ENCODE assay signal across 9 cellular contexts in the genomic region with DNA sequence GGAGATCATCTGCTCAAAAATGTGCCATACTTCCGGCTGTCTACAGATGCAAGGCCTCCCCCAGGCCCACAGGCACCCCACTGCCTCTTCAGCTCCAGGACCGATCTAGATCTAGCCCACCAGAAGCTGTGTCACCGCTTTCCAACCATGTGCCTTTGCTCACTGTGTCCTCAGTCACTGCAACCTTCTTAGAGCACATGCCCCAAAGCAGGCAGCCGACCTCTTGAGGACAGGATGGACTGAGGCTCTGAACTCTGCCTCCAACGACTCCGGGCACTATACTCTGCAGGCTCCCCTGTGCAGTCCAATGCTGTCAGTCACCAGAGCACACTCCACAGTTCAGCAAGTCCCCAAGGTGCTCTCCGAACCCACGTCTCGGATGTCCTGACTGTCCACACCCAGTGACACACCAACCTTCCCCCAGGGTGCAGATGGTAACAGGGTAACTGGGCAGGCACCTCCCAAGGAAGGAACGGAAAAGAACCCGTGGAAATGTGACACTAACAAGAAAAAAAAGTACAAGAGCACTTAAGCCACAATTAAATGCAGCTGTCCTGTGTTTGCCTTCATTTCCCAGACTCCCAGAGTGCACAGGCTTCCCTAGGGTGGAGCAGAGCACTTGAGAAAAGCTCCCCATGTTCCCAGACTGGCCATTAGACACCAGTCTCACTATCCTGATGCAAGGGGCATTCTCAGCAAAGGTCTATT. TPM values are rescaled to one million over a fixed set of nuclear protein-coding genes. Genes with fewer than 3 reads are reported as not detected.
DNase-seq lines count a peak whose midpoint lies in the region; ATAC-seq and TF ChIP-seq lines count a peak whose summit lies in the region.
"Had no signal": no experiment of that assay in that cellular context is flagged by ENCODE, and none has a peak within 500 bp of the region (broad histone marks: within the 10 kb centered on the region; RNA-seq: fewer than 3 reads in every experiment).

No MANE protein-coding gene starts in this region.

- DNase-seq in DMS 273 (lab: John Stamatoyannopoulos, UW; ENCODE audit: unreplicated experiment) (peak; percentile 13), DMS 273 treated with DMSO at 0.1 percent for 48 hours (lab: John Stamatoyannopoulos, UW) (no peak), NCI-H510A treated with DMSO at 0.1 percent for 48 hours (lab: John Stamatoyannopoulos, UW) (peak; percentile 77), MCF 10A (ENCODE audit: unreplicated experiment) (peak; percentile 54), NOMO-1 treated with dmso at 0.1 percent for 144 hours (lab: John Stamatoyannopoulos, UW; ENCODE audit: unreplicated experiment) (no peak), putamen (ENCODE audit: low spot score) (no peak)

- ATAC-seq in GM18867 (IDR thresholded peaks at IDR 0.05; ENCODE audit: unreplicated experiment), result no peak

- no peaks in the 10 kb centered on the region for H3K27me3 Mint-ChIP-seq in MCF 10A (ENCODE audit: insufficient read depth, unreplicated experiment)

- peaks cover 51 to 53% of the 10 kb centered on the region in 2 donors for H3K4me1 ChIP-seq in mucosa of rectum (ENCODE audit: control insufficient read depth in 2 of 2, insufficient read depth in 2 of 2, low read length in 2 of 2)

- H3K9me3 Mint-ChIP-seq in MCF 10A (ENCODE audit: unreplicated experiment), result no peaks in the 10 kb centered on the region

- peak overlapping the region; percentile 35 to 63 for H3K9ac ChIP-seq in mucosa of rectum (ENCODE audit: low read depth in 1 of 2, low read length in 2 of 2)

- CTCF ChIA-PET in MCF 10A (lab: Yijun Ruan, JAX), result interaction anchor here (0.6 to 1.4 kb wide), 9 partner anchors 13 to 847 kb away, joined by 3 to 5 read pairs (median 4); no protein-coding TSS in a partner anchor

- intact Hi-C loops in MCF 10A (cut with micrococcal nuclease), result loop anchor here (1.0 kb wide), 1 partner anchor 88 kb away; no protein-coding TSS in a partner anchor

- H3K36me3 Mint-ChIP-seq in MCF 10A (ENCODE audit: insufficient read depth, unreplicated experiment), result peaks cover 3% of the 10 kb centered on the region

- BruUV-seq in MCF 10A (replicated peaks; lab: Mats Ljungman, UMichigan), result no TSS peak

- H3K9me3 ChIP-seq in mucosa of rectum (ENCODE audit: control insufficient read depth in 2 of 2, low read length in 2 of 2), result no peaks in the 10 kb centered on the region

- H3K27me3 ChIP-seq in mucosa of rectum (ENCODE audit: control insufficient read depth in 2 of 2, insufficient read depth in 2 of 2, low read length in 2 of 2), result no peaks in the 10 kb centered on the region

- H3K4me3 ChIP-seq in mucosa of rectum (ENCODE audit: low read length in 2 of 2), result peak overlapping the region; percentile 20 to 31

- H3K27ac Mint-ChIP-seq in MCF 10A (ENCODE audit: low read depth, unreplicated experiment), result peak overlapping the region; percentile 76

- POLR2A ChIA-PET in MCF 10A (lab: Yijun Ruan, JAX), result interaction anchor here (0.7 to 4.2 kb wide), 7 partner anchors 10 to 128 kb away, joined by 3 to 51 read pairs (median 3); no protein-coding TSS in a partner anchor

- peaks cover 56% of the 10 kb centered on the region for H3K4me1 Mint-ChIP-seq in MCF 10A (ENCODE audit: insufficient read depth, unreplicated experiment)

- peaks cover 0 to 2% of the 10 kb centered on the region in 2 donors for H3K36me3 ChIP-seq in mucosa of rectum (ENCODE audit: control insufficient read depth in 2 of 2, insufficient read depth in 2 of 2, low read length in 2 of 2)

- H3K27ac ChIP-seq in mucosa of rectum (ENCODE audit: low read depth in 2 of 2, low read length in 2 of 2), result peak overlapping the region; percentile 87
- H3K27ac ChIP-seq: 22Rv1 had no signal

- TF ChIP-seq CTCF in MCF 10A (IDR thresholded peaks at IDR 0.05; ENCODE audit: unreplicated experiment), result no peak

- peak overlapping the region; percentile 68 for H3K4me3 Mint-ChIP-seq in MCF 10A (ENCODE audit: unreplicated experiment)

RNA-seq across cellular contexts. Expression of a gene that starts 4.8 kb away (rescaled TPM):
- 200 and 215 TPM in 2 replicates for total RNA-seq in MCF 10A (2022)

Comparison
In these comparisons a context has a peak if more than half of its experiments do, and no peak if none do; other contexts are left out.
1. DNase-seq: peak in DMS 273 (single experiment), NCI-H510A treated with DMSO at 0.1 percent for 48 hours (single experiment) and MCF 10A (single experiment); none in DMS 273 treated with DMSO at 0.1 percent for 48 hours (single experiment), NOMO-1 treated with dmso at 0.1 percent for 144 hours (single experiment) and putamen (single experiment).